ENCODE assay signal across 16 cellular contexts in the genomic region with DNA sequence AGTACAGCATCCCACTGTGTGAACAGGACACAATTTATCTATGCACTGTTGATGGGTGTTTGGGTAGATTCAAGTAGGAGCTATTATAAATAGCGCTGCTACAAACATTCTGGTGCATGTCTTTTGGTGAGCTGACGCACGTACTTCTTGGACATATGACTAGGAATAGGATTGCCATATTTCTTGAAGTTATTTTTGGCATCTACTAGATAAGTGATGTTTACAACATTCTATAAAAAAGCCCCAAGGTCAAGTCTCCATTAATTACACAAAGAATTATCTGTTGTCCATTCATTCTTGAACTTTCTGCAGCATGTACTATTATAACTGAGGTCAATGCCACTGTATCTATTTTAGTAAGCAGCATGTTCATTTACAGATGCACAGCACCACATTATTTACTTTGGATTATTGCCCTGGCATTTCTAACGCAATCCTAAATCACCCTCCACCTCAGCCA.
A peak's percentile ranks its signal among the peaks of the same experiment; 100 is the strongest.
DNase-seq lines count a peak whose midpoint lies in the region; ATAC-seq and TF ChIP-seq lines count a peak whose summit lies in the region.
"Had no signal": no experiment of that assay in that cellular context is flagged by ENCODE, and none has a peak within 500 bp of the region (broad histone marks: within the 10 kb centered on the region; RNA-seq: fewer than 3 reads in every experiment).

No MANE protein-coding gene starts in this region.

- H3K9me3 ChIP-seq in heart left ventricle (peaks cover 0 to 26% (median 5%) of the 10 kb centered on the region in 12 donors), right lobe of liver (no peaks in the 10 kb centered on the region)
- H3K9me3 ChIP-seq: BE2C had no signal

- POLR2A ChIA-PET in HEK293T (lab: Yijun Ruan, JAX): no interaction called here

- H3K27me3 ChIP-seq in heart left ventricle: no peaks in the 10 kb centered on the region
- no peaks in the 10 kb centered on the region for H3K27me3 ChIP-seq in right lobe of liver
- H3K27me3 ChIP-seq: BE2C had no signal

- no peaks in the 10 kb centered on the region for H3K4me1 Mint-ChIP-seq in stimulated activated memory B cell treated with anti-CD40 and anti-IgM and Interleukin-4, amounts not matched to agents 10 μg/mL and 1 μg/mL and 100 μg/mL, for 72 hours

- H3K36me3 ChIP-seq in heart left ventricle (no peaks in the 10 kb centered on the region), right lobe of liver (no peaks in the 10 kb centered on the region)
- H3K36me3 ChIP-seq: BE2C had no signal

- H3K27ac Mint-ChIP-seq in stimulated activated memory B cell treated with anti-CD40 and anti-IgM and Interleukin-4, amounts not matched to agents 10 μg/mL and 1 μg/mL and 100 μg/mL, for 72 hours: no peak overlapping the region
- H3K27ac Mint-ChIP-seq: CD4-positive, alpha-beta T cell had no signal

- H3K4me1 ChIP-seq in heart left ventricle: peaks cover 0 to 28% (median 11%) of the 10 kb centered on the region in 12 donors
- H3K4me1 ChIP-seq in right lobe of liver: peaks cover 0 to 11% (median 4%) of the 10 kb centered on the region in 4 donors
- H3K4me1 ChIP-seq: BE2C had no signal

- DNase-seq in DMS53 (lab: John Stamatoyannopoulos, UW): peak; percentile 20
- DNase-seq in DMS53 treated with DMSO at 0.1 percent for 48 hours (lab: John Stamatoyannopoulos, UW; ENCODE audit: unreplicated experiment): no peak
- DNase-seq in SK-MEL-5 (ENCODE audit: low read depth, low spot score): peak; percentile 67
- peak in 1 of 5 donors; percentile 40 for DNase-seq in heart left ventricle
- DNase-seq in right lobe of liver: no peak
- no peak for DNase-seq in HEK293T (ENCODE audit: extremely low spot score)
- DNase-seq: 8988T; BE2C; CD4-positive, alpha-beta T cell; GF-D8; NCI-H1930; NCI-H446; OCI-M1; RPMI8226 had no signal

- 31 to 33% (median 31%) methylated on average over 4 of the region's 4 CpGs for WGBS in heart left ventricle, 4 donors
- WGBS in right lobe of liver (ENCODE audit: insufficient coverage, low coverage, low lambda C conversion rate, missing lambda C conversion rate): 44% methylated on average over 4 of the region's 4 CpGs

- no peaks in the 10 kb centered on the region for H3K27me3 Mint-ChIP-seq in stimulated activated memory B cell treated with anti-CD40 and anti-IgM and Interleukin-4, amounts not matched to agents 10 μg/mL and 1 μg/mL and 100 μg/mL, for 72 hours
- H3K27me3 Mint-ChIP-seq: CD4-positive, alpha-beta T cell had no signal

- TF ChIP-seq CTCF in heart left ventricle (IDR thresholded peaks at IDR 0.05) (no peak), right lobe of liver (IDR thresholded peaks at IDR 0.05) (no peak)

- no peak overlapping the region for H3K4me3 Mint-ChIP-seq in stimulated activated memory B cell treated with anti-CD40 and anti-IgM and Interleukin-4, amounts not matched to agents 10 μg/mL and 1 μg/mL and 100 μg/mL, for 72 hours
- H3K4me3 Mint-ChIP-seq: CD4-positive, alpha-beta T cell had no signal

- H3K27ac ChIP-seq in heart left ventricle (peak overlapping the region in 8 of 12 donors; percentile 24 to 85 (median 58)), right lobe of liver (no peak overlapping the region)

- no peak overlapping the region for H3K4me3 ChIP-seq in heart left ventricle
- H3K4me3 ChIP-seq in right lobe of liver: no peak overlapping the region

- H3K9me3 Mint-ChIP-seq in stimulated activated memory B cell treated with anti-CD40 and anti-IgM and Interleukin-4, amounts not matched to agents 10 μg/mL and 1 μg/mL and 100 μg/mL, for 72 hours: peaks cover 6% of the 10 kb centered on the region

- H3K36me3 Mint-ChIP-seq in stimulated activated memory B cell treated with anti-CD40 and anti-IgM and Interleukin-4, amounts not matched to agents 10 μg/mL and 1 μg/mL and 100 μg/mL, for 72 hours: peaks cover 12% of the 10 kb centered on the region

- in situ Hi-C loops in SK-MEL-5 (cut with HindIII; ENCODE audit: low pct_unique_long_range_greater_than_20kb, low sequenced_read_pairs): no loop called here

- intact Hi-C loops in heart left ventricle (cut with DNase I) (loop anchor here in 3 of 10 donors (2.0 to 10.0 kb wide), 3 partner anchors 62 to 136 kb away; no protein-coding TSS in a partner anchor), right lobe of liver (cut with DNase I) (no loop called here)

- CTCF ChIA-PET in HEK293T (lab: Yijun Ruan, JAX): no interaction called here

- TF ChIP-seq POLR2A in heart left ventricle (IDR thresholded peaks at IDR 0.05) (no peak), right lobe of liver (IDR thresholded peaks at IDR 0.05) (no peak)

- ATAC-seq in heart left ventricle: peak; percentile 96 to 98 (median 97)
- ATAC-seq in right lobe of liver: peak; percentile 91 to 96 (median 92)
- ATAC-seq in stimulated activated memory B cell treated with anti-CD40 and anti-IgM and Interleukin-4, amounts not matched to agents 10 μg/mL and 1 μg/mL and 100 μg/mL, for 72 hours: no peak
- ATAC-seq in GM19397 (IDR thresholded peaks at IDR 0.05; ENCODE audit: unreplicated experiment): no peak

TF ChIP-seq in HEK293T, 16 proteins besides CTCF, POLR2A, EP300 and RAD21:
- no peak for TF ChIP-seq HDGF (IDR thresholded peaks at IDR 0.05; ENCODE audit: borderline replicate concordance)

Comparison
In these comparisons a context has a peak if more than half of its experiments do, and no peak if none do; other contexts are left out.
1. DNase-seq: peak in DMS53 (single experiment) and SK-MEL-5 (single experiment); none in DMS53 treated with DMSO at 0.1 percent for 48 hours (single experiment), right lobe of liver (0 of 3) and HEK293T (single experiment).
2. ATAC-seq: peak in heart left ventricle (4 of 4) and right lobe of liver (4 of 4); none in stimulated activated memory B cell treated with anti-CD40 and anti-IgM and Interleukin-4, amounts not matched to agents 10 μg/mL and 1 μg/mL and 100 μg/mL, for 72 hours (single experiment) and GM19397 (single experiment).
3. H3K27ac ChIP-seq: peak in heart left ventricle (8 of 12); none in right lobe of liver (0 of 3).